In genomic region chr16:57285379-57285778, GRCh38 we compare ENCODE assay signal across 14 cellular contexts. TPM values are rescaled to one million over a fixed set of nuclear protein-coding genes. Genes with fewer than 3 reads are reported as not detected.
DNase-seq lines count a peak whose midpoint lies in the region; ATAC-seq lines count a peak whose summit lies in the region.
"Had no signal": no experiment of that assay in that cellular context is flagged by ENCODE, and none has a peak within 500 bp of the region (broad histone marks: within the 10 kb centered on the region; RNA-seq: fewer than 3 reads in every experiment).

No MANE protein-coding gene starts in this region.

- peaks cover 13% of the 10 kb centered on the region; the same call in 1 of the 2 replicates for H3K27me3 ChIP-seq in iPS DF 6.9 (ENCODE audit: control insufficient read depth, insufficient read depth, low read length)

- H3K9me3 Mint-ChIP-seq in activated T-cell treated with anti-CD3 and anti-CD28 coated beads, Interleukin-2, amount 50 U/mL, for 4 hours: no peaks in the 10 kb centered on the region
- no peaks in the 10 kb centered on the region for H3K9me3 Mint-ChIP-seq in stimulated activated naive CD8-positive, alpha-beta T cell treated with anti-CD3 and anti-CD28 coated beads, Interleukin-15, amount 100 ng/mL, for 72 hours

- H3K9me3 ChIP-seq in SK-N-MC (ENCODE audit: low read depth, low read length) (no peaks in the 10 kb centered on the region), iPS DF 6.9 (ENCODE audit: control insufficient read depth, insufficient read depth, low read length) (no peaks in the 10 kb centered on the region)
- H3K9me3 ChIP-seq: upper lobe of right lung had no signal

- no peak overlapping the region for H3K9ac ChIP-seq in SK-N-MC (ENCODE audit: insufficient read length)

- H3K4me1 ChIP-seq in iPS DF 6.9 (ENCODE audit: control insufficient read depth, insufficient read depth, low read length): no peaks in the 10 kb centered on the region; the same call in 1 of the 2 replicates
- H3K4me1 ChIP-seq: upper lobe of right lung had no signal

- no CpG with 5 or more reads among the region's 5 CpGs for whole genome bisulfite sequencing in iPS DF 6.9 (ENCODE audit: insufficient coverage, insufficient read length)

- H3K36me3 ChIP-seq in SK-N-MC (ENCODE audit: insufficient read depth, low read length): no peaks in the 10 kb centered on the region
- no peaks in the 10 kb centered on the region for H3K36me3 ChIP-seq in iPS DF 6.9 (ENCODE audit: control insufficient read depth, insufficient read depth, low read length)
- H3K36me3 ChIP-seq: upper lobe of right lung had no signal

- peak overlapping the region; percentile 49 for H3K4me3 Mint-ChIP-seq in activated T-cell treated with anti-CD3 and anti-CD28 coated beads, Interleukin-2, amount 50 U/mL, for 4 hours
- peak overlapping the region; percentile 82 to 90 for H3K4me3 Mint-ChIP-seq in stimulated activated naive CD8-positive, alpha-beta T cell treated with anti-CD3 and anti-CD28 coated beads, Interleukin-15, amount 100 ng/mL, for 72 hours

- no peak for ATAC-seq in activated T-cell treated with anti-CD3 and anti-CD28 coated beads, Interleukin-2, amount 50 U/mL, for 4 hours
- no peak for ATAC-seq in stimulated activated naive CD8-positive, alpha-beta T cell treated with anti-CD3 and anti-CD28 coated beads, Interleukin-15, amount 100 ng/mL, for 72 hours

- H3K27ac ChIP-seq in SK-N-MC (no peak overlapping the region), iPS DF 6.9 (ENCODE audit: low read length) (no peak overlapping the region)

- no peak for DNase-seq in activated T-cell treated with anti-CD3 and anti-CD28 coated beads, Interleukin-2, amount 50 U/mL, for 4 hours
- DNase-seq in activated T-cell treated with anti-CD3 and anti-CD28 coated beads for 4 hours (no peak), SK-N-MC (ENCODE audit: low read depth, low spot score) (no peak), iPS DF 6.9 (ENCODE audit: low read depth, low spot score) (no peak), OCI-M2 (lab: John Stamatoyannopoulos, UW; ENCODE audit: unreplicated experiment) (no peak), midbrain (lab: John Stamatoyannopoulos, UW) (no peak), SIG-M5 treated with dmso at 0.1 percent for 504 hours (lab: John Stamatoyannopoulos, UW; ENCODE audit: unreplicated experiment) (no peak)
- DNase-seq in stimulated activated naive CD8-positive, alpha-beta T cell treated with anti-CD3 and anti-CD28 coated beads, Interleukin-15, amount 100 ng/mL, for 72 hours: no peak
- DNase-seq: NCI-H1694, NCI-H526 treated with DMSO at 0.1 percent for 48 hours, SIG-M5 had no signal

- no peak overlapping the region for H3K27ac Mint-ChIP-seq in stimulated activated naive CD8-positive, alpha-beta T cell treated with anti-CD3 and anti-CD28 coated beads, Interleukin-15, amount 100 ng/mL, for 72 hours

- H3K4me1 Mint-ChIP-seq in activated T-cell treated with anti-CD3 and anti-CD28 coated beads, Interleukin-2, amount 50 U/mL, for 4 hours (ENCODE audit: low read depth): peaks cover 24% of the 10 kb centered on the region
- peaks cover 34% of the 10 kb centered on the region for H3K4me1 Mint-ChIP-seq in stimulated activated naive CD8-positive, alpha-beta T cell treated with anti-CD3 and anti-CD28 coated beads, Interleukin-15, amount 100 ng/mL, for 72 hours

- H3K27me3 Mint-ChIP-seq in activated T-cell treated with anti-CD3 and anti-CD28 coated beads, Interleukin-2, amount 50 U/mL, for 4 hours (ENCODE audit: low read depth): peaks cover 16% of the 10 kb centered on the region
- H3K27me3 Mint-ChIP-seq in stimulated activated naive CD8-positive, alpha-beta T cell treated with anti-CD3 and anti-CD28 coated beads, Interleukin-15, amount 100 ng/mL, for 72 hours: peaks cover 23% of the 10 kb centered on the region

- peak overlapping the region; percentile 75; the same call in 1 of the 2 replicates for H3K4me3 ChIP-seq in SK-N-MC
- H3K4me3 ChIP-seq in iPS DF 6.9 (ENCODE audit: low read length): peak overlapping the region; percentile 79; the same call in 1 of the 2 replicates

- H3K36me3 Mint-ChIP-seq in activated T-cell treated with anti-CD3 and anti-CD28 coated beads, Interleukin-2, amount 50 U/mL, for 4 hours (ENCODE audit: insufficient read depth): no peaks in the 10 kb centered on the region

RNA-seq across cellular contexts. Expression of gene PLLP, which starts 0.9 kb away (rescaled TPM):
- total RNA-seq in activated T-cell treated with anti-CD3 and anti-CD28 coated beads, Interleukin-2, amount 50 U/mL, for 4 hours: under 1 TPM in 2 of 3 donors, not detected in 1; 0.13 to 0.33 TPM
- total RNA-seq: myocyte, smooth muscle cell had no signal

RNA-seq across cellular contexts. Expression of gene ARL2BP, which starts 40.3 kb away (rescaled TPM):
- total RNA-seq in activated T-cell treated with anti-CD3 and anti-CD28 coated beads, Interleukin-2, amount 50 U/mL, for 4 hours: 10 to 100 TPM; 19.0 to 26.4 (median 19.8) TPM
